In genomic region chr11:86696004-86696403, GRCh38 we compare ENCODE assay signal across 12 cellular contexts. TPM values are rescaled to one million over a fixed set of nuclear protein-coding genes. Genes with fewer than 3 reads are reported as not detected.
DNase-seq lines count a peak whose midpoint lies in the region; ATAC-seq, FAIRE-seq and TF ChIP-seq lines count a peak whose summit lies in the region.
"Had no signal": no experiment of that assay in that cellular context is flagged by ENCODE, and none has a peak within 500 bp of the region (broad histone marks: within the 10 kb centered on the region; RNA-seq: fewer than 3 reads in every experiment).

No MANE protein-coding gene starts in this region.

- H3K27me3 ChIP-seq in gastroesophageal sphincter (no peaks in the 10 kb centered on the region), skeletal muscle tissue (ENCODE audit: control insufficient read depth in 3 of 3, insufficient read depth in 3 of 3, low read length in 3 of 3) (no peaks in the 10 kb centered on the region)
- no peaks in the 10 kb centered on the region for H3K27me3 ChIP-seq in effector memory CD4-positive, alpha-beta T cell (replicated peaks; ENCODE audit: control insufficient read depth, insufficient read depth, low read length, poor library complexity, severe bottlenecking)

- H3K4me3 ChIP-seq in gastroesophageal sphincter (no peak overlapping the region), skeletal muscle tissue (ENCODE audit: low read length in 3 of 3) (no peak overlapping the region)
- no peak overlapping the region for H3K4me3 ChIP-seq in effector memory CD4-positive, alpha-beta T cell (ENCODE audit: insufficient read depth, low read depth, low read length, poor library complexity, severe bottlenecking)

- no peak for TF ChIP-seq POLR2A in H54 (IDR thresholded peaks at IDR 0.05; ENCODE audit: low read depth, low read length)
- no peak for TF ChIP-seq POLR2A in gastroesophageal sphincter (IDR thresholded peaks at IDR 0.05)

- H3K27ac ChIP-seq in gastroesophageal sphincter (peak overlapping the region; percentile 29 to 63 (median 56)), skeletal muscle tissue (ENCODE audit: low read depth, low read length) (peak overlapping the region; percentile 19)
- no peak overlapping the region for H3K27ac ChIP-seq in effector memory CD4-positive, alpha-beta T cell (ENCODE audit: insufficient read depth, low read length, poor library complexity, severe bottlenecking)

- TF ChIP-seq CTCF in gastroesophageal sphincter (IDR thresholded peaks at IDR 0.05) = no peak

- WGBS in gastroesophageal sphincter (ENCODE audit: low coverage in 1 of 2), 2 donors = 33 to 36% methylated on average over 1 of the region's 1 CpG

- peaks cover 2 to 37% (median 12%) of the 10 kb centered on the region in 3 donors for H3K4me1 ChIP-seq in gastroesophageal sphincter
- peaks cover 0 to 14% (median 3%) of the 10 kb centered on the region in 3 donors for H3K4me1 ChIP-seq in skeletal muscle tissue (ENCODE audit: control insufficient read depth in 3 of 3, insufficient read depth in 3 of 3, low read length in 3 of 3)
- H3K4me1 ChIP-seq in effector memory CD4-positive, alpha-beta T cell (ENCODE audit: control insufficient read depth, insufficient read depth, low read length, poor library complexity, severe bottlenecking) = no peaks in the 10 kb centered on the region

- DNase-seq in H54 (ENCODE audit: insufficient read length, low spot score) = no peak
- peak; percentile 95 for DNase-seq in amniotic epithelial cell (ENCODE audit: low read depth)
- no peak for DNase-seq in effector memory CD4-positive, alpha-beta T cell
- DNase-seq: activated CD4-positive, alpha-beta memory T cell treated with anti-CD3 and anti-CD28 coated beads for 36 hours; amygdala; hypothalamus; MM.1S had no signal

- H3K9ac ChIP-seq in skeletal muscle tissue (ENCODE audit: low read depth in 1 of 3, low read length in 3 of 3) = peak overlapping the region in 1 of 3 donors; percentile 24

- peak; percentile 82 for FAIRE-seq in H54 (lab: Jason Lieb, UNC)

- H3K36me3 ChIP-seq in gastroesophageal sphincter (no peaks in the 10 kb centered on the region), skeletal muscle tissue (ENCODE audit: control insufficient read depth in 3 of 3, insufficient read depth in 3 of 3, low read length in 3 of 3) (no peaks in the 10 kb centered on the region)
- H3K36me3 ChIP-seq in effector memory CD4-positive, alpha-beta T cell (ENCODE audit: control insufficient read depth, insufficient read depth, low read length) = no peaks in the 10 kb centered on the region

- H3K9me3 ChIP-seq in gastroesophageal sphincter (no peaks in the 10 kb centered on the region), skeletal muscle tissue (ENCODE audit: control insufficient read depth in 3 of 3, low read length in 3 of 3) (no peaks in the 10 kb centered on the region)
- H3K9me3 ChIP-seq in effector memory CD4-positive, alpha-beta T cell (ENCODE audit: control insufficient read depth, low read length) = no peaks in the 10 kb centered on the region

- no peak for TF ChIP-seq EP300 in gastroesophageal sphincter (IDR thresholded peaks at IDR 0.05)

- ATAC-seq in gastroesophageal sphincter = peak; percentile 86
- no peak for ATAC-seq in GM19463 (IDR thresholded peaks at IDR 0.05; ENCODE audit: unreplicated experiment)
- no peak for ATAC-seq in GM18502 (IDR thresholded peaks at IDR 0.05; ENCODE audit: poor library complexity, unreplicated experiment)
- no peak for ATAC-seq in GM18907 (IDR thresholded peaks at IDR 0.05; ENCODE audit: unreplicated experiment)

RNA-seq across cellular contexts. Expression of gene ME3, which starts 23.6 kb away (rescaled TPM):
- total RNA-seq in gastroesophageal sphincter = 10 to 100 TPM; 11.0 to 47.8 (median 44.1) TPM
- 16.7 TPM for total RNA-seq in skeletal muscle tissue
